ENCODE assay signal across 8 cellular contexts in the genomic region with DNA sequence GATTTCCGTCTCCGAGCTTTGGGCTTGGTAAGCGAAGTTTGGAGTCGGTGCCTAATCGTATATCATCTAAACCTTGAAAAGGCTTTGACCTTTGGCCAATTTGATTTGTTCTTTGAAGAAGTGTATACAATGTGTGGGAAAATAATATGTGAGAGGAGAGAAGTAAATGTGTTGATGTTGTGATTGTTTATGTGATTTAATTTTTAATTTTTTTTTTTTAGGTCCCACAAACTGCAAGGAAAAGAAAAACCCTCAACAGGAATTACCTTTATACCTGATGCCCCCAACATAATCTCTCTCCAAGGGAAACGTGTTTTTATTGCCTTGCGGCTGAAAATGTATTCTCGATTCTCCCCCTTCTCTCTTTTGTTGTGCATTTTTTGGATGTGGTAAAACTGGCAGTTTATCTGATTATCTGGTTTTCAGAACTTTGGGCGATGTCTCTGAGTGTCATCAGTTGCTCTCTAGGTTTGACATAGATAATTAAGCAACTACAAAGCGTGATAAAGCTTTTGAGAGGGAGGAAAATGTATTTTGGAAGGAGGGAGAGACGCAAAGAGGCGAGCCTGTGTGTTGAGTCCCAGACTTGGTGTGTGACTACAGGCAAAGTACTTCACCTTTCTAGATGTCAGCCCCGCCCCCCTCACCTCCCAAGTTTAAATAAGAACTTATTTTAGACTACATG. TPM values are rescaled to one million over a fixed set of nuclear protein-coding genes. Genes with fewer than 3 reads are reported as not detected.
A peak's percentile ranks its signal among the peaks of the same experiment; 100 is the strongest.
DNase-seq lines count a peak whose midpoint lies in the region; ATAC-seq and TF ChIP-seq lines count a peak whose summit lies in the region.

No MANE protein-coding gene starts in this region.

- CTCF ChIA-PET in WTC11 (lab: Charles Lee) = interaction anchor here (0.6 to 1.3 kb wide), 10 partner anchors 8 to 519 kb away, joined by 3 to 24 read pairs (median 5); no protein-coding TSS in a partner anchor

- H3K4me1 Mint-ChIP-seq in WTC11 (peaks cover 30% of the 10 kb centered on the region), nephron progenitor cell (peaks cover 34% of the 10 kb centered on the region)

- POLR2A ChIA-PET in WTC11 (lab: Charles Lee) = interaction anchor here (0.6 to 0.8 kb wide), 2 partner anchors 10 to 119 kb away, joined by 3 read pairs; no protein-coding TSS in a partner anchor

- H3K27ac Mint-ChIP-seq in WTC11 = peak overlapping the region; percentile 99
- peak overlapping the region; percentile 99 for H3K27ac Mint-ChIP-seq in nephron progenitor cell

- ATAC-seq in WTC11 = no peak
- no peak for ATAC-seq in GM21390 (IDR thresholded peaks at IDR 0.05; ENCODE audit: unreplicated experiment)
- no peak for ATAC-seq in GM21381 (IDR thresholded peaks at IDR 0.05; ENCODE audit: unreplicated experiment)

- H3K27me3 Mint-ChIP-seq in WTC11 (ENCODE audit: low read depth) = no peaks in the 10 kb centered on the region; the same call in 1 of the 2 replicates
- H3K27me3 Mint-ChIP-seq in nephron progenitor cell (ENCODE audit: low read depth, poor library complexity) = peaks cover 3% of the 10 kb centered on the region

- H3K36me3 Mint-ChIP-seq in WTC11 (no peaks in the 10 kb centered on the region), nephron progenitor cell (ENCODE audit: low read depth) (no peaks in the 10 kb centered on the region)

- H3K9me3 Mint-ChIP-seq in WTC11 = no peaks in the 10 kb centered on the region
- H3K9me3 Mint-ChIP-seq in nephron progenitor cell = peaks cover 2% of the 10 kb centered on the region

- no peak for TF ChIP-seq CTCF in WTC11 (IDR thresholded peaks at IDR 0.05)
- TF ChIP-seq CTCF in nephron progenitor cell (IDR thresholded peaks at IDR 0.05) = no peak

- H3K4me3 Mint-ChIP-seq in WTC11 (peak overlapping the region; percentile 91), nephron progenitor cell (peak overlapping the region; percentile 87)

- DNase-seq in NCI-H748 (lab: John Stamatoyannopoulos, UW; ENCODE audit: unreplicated experiment) (peak; percentile 5), NCI-H748 treated with DMSO at 0.1 percent for 48 hours (lab: John Stamatoyannopoulos, UW) (no peak), WTC11 (ENCODE audit: low spot score) (no peak), nephron progenitor cell (peak; percentile 20), NCI-H2107 (lab: John Stamatoyannopoulos, UW) (no peak)
- peak; percentile 12 for DNase-seq in effector CD8-positive, alpha-beta T cell (lab: John Stamatoyannopoulos, UW)

TF ChIP-seq in WTC11, 78 proteins besides CTCF, POLR2A, EP300 and RAD21:
- TF ChIP-seq PRRX2 (CRISPR knock-in tag; IDR thresholded peaks at IDR 0.05) = no peak

RNA-seq across cellular contexts. Expression of gene FBXO11, which starts 0.9 kb away (rescaled TPM):
- total RNA-seq in WTC11 (2021) = 43.8 to 48.2 TPM (median 45.6 TPM) in 3 replicates

Comparison
In these comparisons a context has a peak if more than half of its experiments do, and no peak if none do; other contexts are left out.
1. DNase-seq: peak in NCI-H748 (single experiment), effector CD8-positive, alpha-beta T cell (single experiment) and nephron progenitor cell (single experiment); none in NCI-H748 treated with DMSO at 0.1 percent for 48 hours (single experiment), WTC11 (single experiment) and NCI-H2107 (single experiment).